Comparison of ENCODE assay signal across 8 cellular contexts in genomic region chr18:46097853-46098615, GRCh38. TPM values are rescaled to one million over a fixed set of nuclear protein-coding genes. Genes with fewer than 3 reads are reported as not detected.
DNase-seq lines count a peak whose midpoint lies in the region; ATAC-seq and TF ChIP-seq lines count a peak whose summit lies in the region.

ATP5F1A (minus strand) TSS chr18:46098296; CDS start chr18:46098231, 65 bp downstream.

- H3K36me3 ChIP-seq in heart left ventricle (peaks cover 0 to 31% (median 20%) of the 10 kb centered on the region in 9 donors), upper lobe of right lung (peaks cover 26% of the 10 kb centered on the region)

- ATAC-seq in activated naive CD8-positive, alpha-beta T cell treated with anti-CD3 and anti-CD28 coated beads, Interleukin-2, amount 50 U/mL, for 24 hours: peak; percentile 88
- peak; percentile 72 to 95 (median 83) for ATAC-seq in heart left ventricle
- ATAC-seq in upper lobe of right lung: peak; percentile 96

- H3K9me3 ChIP-seq in heart left ventricle (no peaks in the 10 kb centered on the region), upper lobe of right lung (no peaks in the 10 kb centered on the region)

- peak within 1 kb of the TSS; percentile 86 to 99 (median 96) for H3K27ac ChIP-seq in heart left ventricle
- H3K27ac ChIP-seq in upper lobe of right lung: peak within 1 kb of the TSS; percentile 95

- 0 to 1% (median 1%) methylated on average over 39 to 49 of the region's 49 CpGs for WGBS in heart left ventricle, 4 donors

- intact Hi-C loops in heart left ventricle (cut with DNase I): loop anchor here in 2 of 10 donors (10.0 kb wide), 2 partner anchors 133 to 593 kb away; partner anchors contain the start of gene EPG5 (in 1 of the 2)
- intact Hi-C loops in posterior vena cava (cut with DNase I): no loop called here
- intact Hi-C loops in upper lobe of right lung (cut with DNase I): no loop called here

- no peaks in the 10 kb centered on the region for H3K9me3 Mint-ChIP-seq in HFFc6
- no peaks in the 10 kb centered on the region for H3K9me3 Mint-ChIP-seq in activated naive CD8-positive, alpha-beta T cell treated with anti-CD3 and anti-CD28 coated beads, Interleukin-2, amount 50 U/mL, for 24 hours

- H3K27me3 ChIP-seq in heart left ventricle (no peaks in the 10 kb centered on the region), upper lobe of right lung (no peaks in the 10 kb centered on the region)

- TF ChIP-seq CTCF in HFFc6 (IDR thresholded peaks at IDR 0.05) (no peak), NB4 (IDR thresholded peaks at IDR 0.05; ENCODE audit: low read depth, low read length) (no peak), heart left ventricle (IDR thresholded peaks at IDR 0.05) (peak in 1 of 12 donors; percentile 20), upper lobe of right lung (IDR thresholded peaks at IDR 0.05) (no peak)

- peaks cover 12% of the 10 kb centered on the region for H3K36me3 Mint-ChIP-seq in HFFc6 (ENCODE audit: low read depth)
- H3K36me3 Mint-ChIP-seq in activated naive CD8-positive, alpha-beta T cell treated with anti-CD3 and anti-CD28 coated beads, Interleukin-2, amount 50 U/mL, for 24 hours (ENCODE audit: low read depth): peaks cover 34% of the 10 kb centered on the region

- peak within 1 kb of the TSS; percentile 93 for H3K27ac Mint-ChIP-seq in HFFc6
- H3K27ac Mint-ChIP-seq in activated naive CD8-positive, alpha-beta T cell treated with anti-CD3 and anti-CD28 coated beads, Interleukin-2, amount 50 U/mL, for 24 hours: peak within 1 kb of the TSS; percentile 97

- H3K4me3 Mint-ChIP-seq in HFFc6: peak within 1 kb of the TSS; percentile 99
- peak within 1 kb of the TSS; percentile 97 for H3K4me3 Mint-ChIP-seq in activated naive CD8-positive, alpha-beta T cell treated with anti-CD3 and anti-CD28 coated beads, Interleukin-2, amount 50 U/mL, for 24 hours

- H3K4me1 ChIP-seq in heart left ventricle (peaks cover 0 to 46% (median 31%) of the 10 kb centered on the region in 12 donors), upper lobe of right lung (peaks cover 13% of the 10 kb centered on the region)

- no peaks in the 10 kb centered on the region for H3K27me3 Mint-ChIP-seq in HFFc6 (ENCODE audit: insufficient read depth)
- H3K27me3 Mint-ChIP-seq in activated naive CD8-positive, alpha-beta T cell treated with anti-CD3 and anti-CD28 coated beads, Interleukin-2, amount 50 U/mL, for 24 hours: no peaks in the 10 kb centered on the region

- peaks cover 19% of the 10 kb centered on the region for H3K4me1 Mint-ChIP-seq in HFFc6 (ENCODE audit: low read depth)
- peaks cover 38% of the 10 kb centered on the region for H3K4me1 Mint-ChIP-seq in activated naive CD8-positive, alpha-beta T cell treated with anti-CD3 and anti-CD28 coated beads, Interleukin-2, amount 50 U/mL, for 24 hours

- TF ChIP-seq POLR2A in GM10847 (IDR thresholded peaks at IDR 0.05; ENCODE audit: extremely low read depth, insufficient read length) (peak; percentile 83), NB4 (IDR thresholded peaks at IDR 0.05; ENCODE audit: extremely low read depth, insufficient read length) (peak; percentile 62), heart left ventricle (IDR thresholded peaks at IDR 0.05) (peak; percentile 71 to 83)

- DNase-seq in HFFc6 (peak; percentile 75), NB4 (ENCODE audit: low read depth) (peak; percentile 87), SW 1271 (lab: John Stamatoyannopoulos, UW) (peak; percentile 5 to 72), heart left ventricle (peak; percentile 89 to 95 (median 94)), posterior vena cava (ENCODE audit: low spot score) (peak; percentile 98), upper lobe of right lung (peak; percentile 92)
- peak; percentile 87 for DNase-seq in activated naive CD8-positive, alpha-beta T cell treated with anti-CD3 and anti-CD28 coated beads, Interleukin-2, amount 50 U/mL, for 24 hours

- H3K4me3 ChIP-seq in NB4 (ENCODE audit: low read depth, low read length): peak within 1 kb of the TSS; percentile 89
- peak within 1 kb of the TSS; percentile 69 to 98 (median 84) for H3K4me3 ChIP-seq in heart left ventricle
- H3K4me3 ChIP-seq in upper lobe of right lung: peak within 1 kb of the TSS; percentile 91

RNA-seq across cellular contexts. Expression of gene ATP5F1A, which starts in this region (rescaled TPM):
- 100 to 1,000 TPM; 446 to 523 (median 503) TPM for total RNA-seq in HFFc6 (2021; fragmentation: NEBNext Ultra II Directional; extraction: Animal tissue kit (Norgen Biotek cat#: 25700))
- total RNA-seq in heart left ventricle (1,000 to 10,000 TPM; 1,078 to 3,149 (median 1,758) TPM), posterior vena cava (100 to 1,000 TPM; 236 to 263 TPM), upper lobe of right lung (254 TPM)
- 1,000 to 10,000 TPM in 1 of 2 donors, 100 to 1,000 TPM in 1; 926 to 1,050 TPM for polyA plus RNA-seq in heart left ventricle

Comparison
In these comparisons a context has a peak if more than half of its experiments do, and no peak if none do; other contexts are left out.
1. Peak in every context shown above with its lines: DNase-seq, ATAC-seq, H3K4me3 ChIP-seq and H3K27ac ChIP-seq.
2. DNase-seq: peak in every context shown above with its lines; median percentile 98 in posterior vena cava; 94 in heart left ventricle; 92 in upper lobe of right lung; 87 in NB4; 87 in activated naive CD8-positive, alpha-beta T cell treated with anti-CD3 and anti-CD28 coated beads, Interleukin-2, amount 50 U/mL, for 24 hours; 75 in HFFc6; 38 in SW 1271.